In the genomic region with DNA sequence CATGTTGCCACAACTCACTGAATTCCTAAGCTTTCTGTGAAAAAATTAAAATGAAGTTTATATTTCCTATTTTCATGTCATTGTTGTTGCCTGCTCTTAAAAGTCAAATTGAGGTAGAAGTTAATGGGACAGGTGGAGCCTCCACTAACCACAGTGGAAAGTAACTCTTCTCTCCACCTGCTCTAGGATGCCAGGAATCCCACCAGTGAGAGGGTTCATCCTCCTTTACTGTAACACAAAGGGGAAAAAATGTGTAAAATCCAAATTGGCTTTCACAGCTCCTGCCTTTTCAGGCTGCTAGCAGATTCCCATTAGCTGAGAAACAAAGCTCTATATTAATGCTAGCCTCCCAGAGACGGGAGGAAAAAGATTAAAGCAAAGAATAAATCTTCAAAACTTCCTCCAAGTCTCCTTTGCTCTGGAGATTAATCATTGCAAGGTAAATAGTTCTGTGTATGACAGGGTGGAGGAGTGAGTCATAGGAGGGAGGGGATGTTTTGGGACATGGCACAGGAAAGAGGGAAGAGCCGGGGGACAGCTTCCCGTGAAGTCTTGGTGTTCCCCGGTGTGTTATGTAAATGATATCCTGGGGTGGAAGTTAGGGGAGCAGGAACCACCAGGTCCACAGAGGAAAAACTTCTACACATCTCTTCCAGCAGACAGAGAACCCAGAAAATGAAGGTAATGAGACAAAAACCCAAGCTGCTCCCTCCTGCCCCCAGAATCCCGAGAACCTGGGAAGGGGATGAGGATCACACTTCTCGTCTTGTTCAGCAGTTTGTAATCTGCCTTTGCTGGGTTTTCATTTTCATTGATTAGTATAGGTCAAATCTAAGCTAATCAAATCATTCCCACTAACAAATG, we compare ENCODE assay signal across 22 cellular contexts. TPM values are rescaled to one million over a fixed set of nuclear protein-coding genes. Genes with fewer than 3 reads are reported as not detected.
DNase-seq lines count a peak whose midpoint lies in the region; ATAC-seq, FAIRE-seq and TF ChIP-seq lines count a peak whose summit lies in the region.
"Not testable (repeated sequence)": the region's sequence is repeated elsewhere in the genome, so short reads cannot be mapped to it uniquely, and the experiment has no call there.
"Had no signal": no experiment of that assay in that cellular context is flagged by ENCODE, and none has a peak within 500 bp of the region (broad histone marks: within the 10 kb centered on the region; RNA-seq: fewer than 3 reads in every experiment).

No MANE protein-coding gene starts in this region.

- not testable (repeated sequence) for H3K9me1 ChIP-seq in K562 (ENCODE audit: control insufficient read depth, insufficient read depth, low read length)

- intact Hi-C loops in Panc1 (cut with micrococcal nuclease; ENCODE audit: unreplicated experiment); K562 (cut with micrococcal nuclease): not testable (repeated sequence)

- POLR2A ChIA-PET in Panc1 (lab: Charles Lee), result not testable (repeated sequence)
- POLR2A ChIA-PET in K562 (lab: Yijun Ruan, JAX), result interaction anchor here (0.6 to 1.2 kb wide), 4 partner anchors 11 to 174 kb away, joined by 3 read pairs; a partner anchor contains a TSS

- not testable (repeated sequence) for H3K4me1 ChIP-seq in Panc1 (ENCODE audit: control insufficient read depth, insufficient read depth, low read length); esophagus (ENCODE audit: control insufficient read depth in 2 of 2, insufficient read depth in 2 of 2, low read length in 1 of 2); upper lobe of left lung
- H3K4me1 ChIP-seq in K562 (replicated peaks in 1 of 2; ENCODE audit: control insufficient read depth in 2 of 2, insufficient read depth in 2 of 2, low read length in 2 of 2) (peaks cover 9 to 29% of the 10 kb centered on the region in 2 experiments), mucosa of rectum (ENCODE audit: control insufficient read depth in 2 of 2, insufficient read depth in 2 of 2, low read length in 2 of 2) (peaks cover 0 to 15% of the 10 kb centered on the region in 2 donors)

- in situ Hi-C loops in ACHN (cut with HindIII; ENCODE audit: low pct_ligation_motif_present, low pct_unique_long_range_greater_than_20kb, low sequenced_read_pairs); Panc1 (cut with HindIII; ENCODE audit: low pct_unique_long_range_greater_than_20kb, low sequenced_read_pairs); K562 (cut with MboI): not testable (repeated sequence)

- H3K27me3 ChIP-seq in Panc1 (ENCODE audit: control insufficient read depth, insufficient read depth, low read length); K562 (ENCODE audit: control insufficient read depth in 2 of 2, insufficient read depth in 2 of 2, low read length in 2 of 2); esophagus (ENCODE audit: control insufficient read depth in 1 of 2, insufficient read depth in 2 of 2, low read length in 2 of 2); mucosa of rectum (ENCODE audit: control insufficient read depth in 2 of 2, insufficient read depth in 2 of 2, low read length in 2 of 2); upper lobe of left lung: not testable (repeated sequence)

- not testable (repeated sequence) for H3K4me2 ChIP-seq in K562 (ENCODE audit: insufficient read depth, low read length)

- H3K36me3 ChIP-seq in Panc1 (ENCODE audit: control insufficient read depth, insufficient read depth, low read length); K562 (ENCODE audit: control insufficient read depth, insufficient read depth, low read length); esophagus (ENCODE audit: control insufficient read depth in 2 of 2, insufficient read depth in 2 of 2, low read length in 1 of 2); mucosa of rectum (ENCODE audit: control insufficient read depth in 2 of 2, insufficient read depth in 2 of 2, low read length in 2 of 2); upper lobe of left lung: not testable (repeated sequence)

- WGBS in K562 (ENCODE audit: insufficient coverage, low coverage, missing lambda C conversion rate), result 7% methylated on average over 6 of the region's 6 CpGs
- WGBS in esophagus, 2 donors, result 20 to 28% methylated on average over 6 of the region's 6 CpGs
- 27 to 42% methylated on average over 6 of the region's 6 CpGs for WGBS in upper lobe of left lung, 2 donors

- not testable (repeated sequence) for H4K20me1 ChIP-seq in K562 (replicated peaks; ENCODE audit: control insufficient read depth, insufficient read depth, low read length)

- not testable (repeated sequence) for TF ChIP-seq EP300 in K562 (IDR thresholded peaks at IDR 0.05; ENCODE audit: low read length); upper lobe of left lung (IDR thresholded peaks at IDR 0.05)

- TF ChIP-seq RAD21 in K562 (CRISPR knock-in tag; conservative IDR thresholded peaks at IDR 0.05 in 1 of 2, IDR thresholded peaks at IDR 0.05 in 1 of 2), result not testable (repeated sequence)

- not testable (repeated sequence) for BruUV-seq in Panc1 (replicated peaks; lab: Mats Ljungman, UMichigan); K562 (replicated peaks; lab: Mats Ljungman, UMichigan)

- not testable (repeated sequence) for H3K27ac ChIP-seq in Panc1 (ENCODE audit: low read length); K562 (ENCODE audit: extremely low read depth, low read depth, low read length)
- H3K27ac ChIP-seq in esophagus (ENCODE audit: low read depth in 2 of 2, low read length in 1 of 2), result peak overlapping the region; percentile 54 to 55
- peak overlapping the region; percentile 56 to 74 for H3K27ac ChIP-seq in mucosa of rectum (ENCODE audit: low read depth in 2 of 2, low read length in 2 of 2)
- peak overlapping the region in 3 of 4 donors; percentile 48 to 58 (median 49) for H3K27ac ChIP-seq in upper lobe of left lung

- not testable (repeated sequence) for H3K79me2 ChIP-seq in K562 (ENCODE audit: control insufficient read depth, insufficient read depth, low read length)

- peak; percentile 86 for ATAC-seq in Panc1
- ATAC-seq in K562, result peak; percentile 69
- peak; percentile 54 to 75 for ATAC-seq in upper lobe of left lung (ENCODE audit: low FRiP score in 2 of 2)

- H3K4me3 ChIP-seq in Panc1 (ENCODE audit: low read depth in 2 of 2, low read length in 2 of 2); K562; esophagus (ENCODE audit: low read depth in 1 of 2, low read length in 2 of 2); mucosa of rectum (ENCODE audit: low read length in 2 of 2): not testable (repeated sequence)
- H3K4me3 ChIP-seq in upper lobe of left lung, result peak overlapping the region in 1 of 4 donors; percentile 1

- peak; percentile 65 for DNase-seq in ACHN
- DNase-seq in H4 (ENCODE audit: low spot score), result peak; percentile 18
- DNase-seq in Panc1 (ENCODE audit: low read depth, low spot score), result peak; percentile 42
- DNase-seq in K562 (ENCODE audit: extremely low read depth in 1 of 4, low spot score in 3 of 4), result not testable (repeated sequence)
- DNase-seq in kidney tubule cell (ENCODE audit: low spot score), result peak; percentile 75
- peak in 1 of 2 donors; percentile 29 for DNase-seq in upper lobe of left lung

- TF ChIP-seq CTCF in Panc1 (IDR thresholded peaks at IDR 0.05); K562 (IDR thresholded peaks at IDR 0.05 in 2 of 3, conservative IDR thresholded peaks at IDR 0.05 in 1 of 3; ENCODE audit: insufficient read depth in 2 of 3, low read depth in 1 of 3, low read length in 3 of 3); upper lobe of left lung (IDR thresholded peaks at IDR 0.05): not testable (repeated sequence)

- H3K9me3 ChIP-seq in Panc1 (ENCODE audit: control insufficient read depth, insufficient read depth, low read depth, low read length); K562 (replicated peaks; ENCODE audit: control insufficient read depth, insufficient read depth, low read depth, low read length); esophagus (ENCODE audit: control insufficient read depth in 2 of 2, insufficient read depth in 1 of 2, low read depth in 1 of 2, low read length in 1 of 2); mucosa of rectum (ENCODE audit: control insufficient read depth in 2 of 2, low read length in 2 of 2); upper lobe of left lung: not testable (repeated sequence)

- CTCF ChIA-PET in Panc1 (lab: Charles Lee); K562 (lab: Yijun Ruan, JAX; ENCODE audit: low intra/inter-chr PET ratio): not testable (repeated sequence)

- not testable (repeated sequence) for H2AFZ ChIP-seq in K562 (ENCODE audit: low read depth, low read length)

- TF ChIP-seq POLR2A in K562 (conservative IDR thresholded peaks at IDR 0.05); upper lobe of left lung (IDR thresholded peaks at IDR 0.05): not testable (repeated sequence)

- H3K9ac ChIP-seq in K562 (ENCODE audit: insufficient read depth in 1 of 2, low read depth in 2 of 2, low read length in 2 of 2), result not testable (repeated sequence)
- H3K9ac ChIP-seq in mucosa of rectum (ENCODE audit: low read depth in 1 of 2, low read length in 2 of 2), result peak overlapping the region in 1 of 2 donors; percentile 45

- peak; percentile 83 for FAIRE-seq in K562 (lab: Jason Lieb, UNC)

RNA-seq across cellular contexts. Expression of a gene that starts 19.3 kb away (rescaled TPM):
- not detected in 2 replicates for total RNA-seq in H4 (2014; rRNA removed; shearing (Covaris generic))
- total RNA-seq in Panc1 (2021; ENCODE audit: unreplicated experiment) (0.31 TPM), K562 (2014; rRNA removed) (0.73 and 1.3 TPM in 2 replicates), K562 (2014; rRNA removed; fragmentation: Illumina TruSeq; extraction: Trizol) (1.3 and 1.7 TPM in 2 replicates), K562 (2015; rRNA removed; fragmentation: Illumina TruSeq; extraction: Trizol) (1.7 and 2.8 TPM in 2 replicates), K562 (2021) (0.96 and 1.5 TPM in 2 replicates), upper lobe of left lung (10 to 100 TPM in 5 of 6 donors, 1 to 10 TPM in 1; 8.0 to 25.2 (median 14.2) TPM)
- polyA plus RNA-seq in Panc1 (2012; ENCODE audit: insufficient read length), result 0.16 TPM
- total RNA-seq in K562 (2011; cell fraction: chromatin; rRNA removed; ENCODE audit: low replicate concordance), result 9.6 and 11.2 TPM in 2 replicates
- 4.3 and 5.0 TPM in 2 replicates for total RNA-seq in K562 (2011; cell fraction: nucleolus; rRNA removed)
- 4.5 and 5.9 TPM in 2 replicates for total RNA-seq in K562 (2011; cell fraction: nucleoplasm; rRNA removed)
- polyA plus RNA-seq in K562 (2011; rRNA removed) (0.98 and 1.5 TPM in 2 replicates), K562 (2014; fragmentation: Illumina TruSeq; extraction: Trizol) (1.1 and 1.2 TPM in 2 replicates), K562 (2014; fragmentation: Nextera tagmentation; extraction: Ambion mirVana) (1 to 10 TPM; 1.6 TPM), K562 (2014; rRNA removed) (1.5 and 1.6 TPM in 2 replicates), esophagus (10 to 100 TPM; 16.1 to 51.2 TPM)
- 0.27 and 1.0 TPM in 2 replicates for polyA plus RNA-seq in K562 (2011; cell fraction: cytosol; rRNA removed)
- polyA plus RNA-seq in K562 (2011; cell fraction: nucleus; rRNA removed), result 9.0 and 11.0 TPM in 2 replicates
- polyA plus RNA-seq in K562 (2012), result 2.6 and 5.5 TPM in 2 replicates
- polyA minus RNA-seq in K562 (2011; rRNA and poly(A)+ RNA removed), result 1.8 and 2.9 TPM in 2 replicates
- 0.48 TPM in 1 of 2 replicates, not detected in the other for polyA minus RNA-seq in K562 (2011; cell fraction: cytosol; rRNA and poly(A)+ RNA removed)
- 5.1 and 7.3 TPM in 2 replicates for polyA minus RNA-seq in K562 (2011; cell fraction: nucleus; rRNA and poly(A)+ RNA removed)
- total RNA-seq: activated CD4-positive, alpha-beta T cell treated with anti-CD3 and anti-CD28 coated beads, Interleukin-2, amount 10 ng/mL, durations not matched to agents 24 days and 14 days; activated naive CD8-positive, alpha-beta T cell treated with anti-CD3 and anti-CD28 coated beads, Interleukin-2, amount 10 ng/mL, durations not matched to agents 7 days and 5 days; CD4-positive, alpha-beta memory T cell; dermis microvascular lymphatic vessel endothelial cell; H1; IMR-90; left ventricle myocardium inferior; OCI-LY7 had no signal
- polyA plus RNA-seq: IMR-90, neural cell had no signal

RNA-seq across cellular contexts. Expression of a gene that starts 35.9 kb away (rescaled TPM):
- not detected in 2 replicates for total RNA-seq in H4 (2014; rRNA removed; shearing (Covaris generic))
- total RNA-seq in Panc1 (2021; ENCODE audit: unreplicated experiment) (not detected), K562 (2014; rRNA removed) (not detected in 2 replicates), K562 (2014; rRNA removed; fragmentation: Illumina TruSeq; extraction: Trizol) (not detected in 2 replicates), K562 (2015; rRNA removed; fragmentation: Illumina TruSeq; extraction: Trizol) (not detected in 2 replicates), K562 (2021) (not detected in 2 replicates), upper lobe of left lung (1 to 10 TPM in 4 of 6 donors, under 1 TPM in 1, not detected in 1; 0.69 to 1.7 (median 1.1) TPM)
- polyA plus RNA-seq in Panc1 (2012; ENCODE audit: insufficient read length), result not detected
- total RNA-seq in K562 (2011; cell fraction: chromatin; rRNA removed; ENCODE audit: low replicate concordance), result not detected in 2 replicates
- not detected in 2 replicates for total RNA-seq in K562 (2011; cell fraction: nucleolus; rRNA removed)
- not detected in 2 replicates for total RNA-seq in K562 (2011; cell fraction: nucleoplasm; rRNA removed)
- polyA plus RNA-seq in K562 (2011; rRNA removed) (not detected in 2 replicates), K562 (2014; fragmentation: Illumina TruSeq; extraction: Trizol) (not detected in 2 replicates), K562 (2014; fragmentation: Nextera tagmentation; extraction: Ambion mirVana) (under 1 TPM in 1 of 2 experiments, not detected in 1; 0.20 TPM), K562 (2014; rRNA removed) (not detected in 2 replicates), esophagus (under 1 TPM in 1 of 2 donors, not detected in 1; 0.02 TPM)
- not detected in 2 replicates for polyA plus RNA-seq in K562 (2011; cell fraction: cytosol; rRNA removed)
- not detected in 2 replicates for polyA plus RNA-seq in K562 (2011; cell fraction: nucleus; rRNA removed)
- polyA plus RNA-seq in K562 (2012), result not detected in 2 replicates
- polyA minus RNA-seq in K562 (2011; rRNA and poly(A)+ RNA removed), result not detected in 2 replicates
- polyA minus RNA-seq in K562 (2011; cell fraction: cytosol; rRNA and poly(A)+ RNA removed), result not detected in 2 replicates
- polyA minus RNA-seq in K562 (2011; cell fraction: nucleus; rRNA and poly(A)+ RNA removed), result not detected in 2 replicates
- total RNA-seq: activated CD4-positive, alpha-beta T cell treated with anti-CD3 and anti-CD28 coated beads, Interleukin-2, amount 10 ng/mL, durations not matched to agents 24 days and 14 days; activated CD8-positive, alpha-beta memory T cell treated with anti-CD3 and anti-CD28 coated beads for 36 hours; activated naive CD8-positive, alpha-beta T cell treated with anti-CD3 and anti-CD28 coated beads, Interleukin-2, amount 10 ng/mL, durations not matched to agents 7 days and 5 days; ascending aorta; CD4-positive, alpha-beta memory T cell; dermis microvascular lymphatic vessel endothelial cell; fibroblast of villous mesenchyme; H1; heart left ventricle; IMR-90; left ventricle myocardium inferior; OCI-LY7; right cardiac atrium had no signal
- polyA plus RNA-seq: H1, heart left ventricle, IMR-90, neural cell, right cardiac atrium had no signal
